Comparison of ENCODE assay signal across 9 cellular contexts in the genomic region with DNA sequence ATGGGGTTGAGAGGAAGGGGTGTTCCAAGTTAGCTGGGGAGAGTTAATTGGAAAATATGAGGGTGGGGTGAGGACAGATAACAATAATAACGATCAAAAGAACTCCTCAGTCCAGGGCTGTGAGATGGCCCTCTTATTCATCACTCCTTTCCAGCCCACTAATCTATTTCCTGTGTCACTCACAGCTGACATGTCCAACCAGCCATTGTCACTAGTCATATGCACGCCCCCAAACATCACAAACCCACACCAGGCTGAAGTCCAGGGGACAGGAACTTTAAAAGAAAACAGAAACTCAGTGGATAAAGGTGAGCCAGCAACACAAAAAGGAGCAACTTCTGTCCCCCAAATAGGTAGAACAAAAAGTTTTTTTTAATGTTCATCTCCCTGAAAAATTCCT. TPM values are rescaled to one million over a fixed set of nuclear protein-coding genes. Genes with fewer than 3 reads are reported as not detected.
DNase-seq lines count a peak whose midpoint lies in the region; ATAC-seq and TF ChIP-seq lines count a peak whose summit lies in the region.
"Had no signal": no experiment of that assay in that cellular context is flagged by ENCODE, and none has a peak within 500 bp of the region (broad histone marks: within the 10 kb centered on the region; RNA-seq: fewer than 3 reads in every experiment).

No MANE protein-coding gene starts in this region.

- no peaks in the 10 kb centered on the region for H3K27me3 Mint-ChIP-seq in Caco-2 (ENCODE audit: insufficient read depth, unreplicated experiment)

- H2BK120ac ChIP-seq in neuronal stem cell (ENCODE audit: low read depth, low read length) = no peak overlapping the region

- TSS peak; percentile 78 for BruUV-seq in Caco-2 (replicated peaks; lab: Mats Ljungman, UMichigan)

- no peak for TF ChIP-seq CTCF in Caco-2 (IDR thresholded peaks at IDR 0.05; ENCODE audit: insufficient read depth in 1 of 2, low read depth in 1 of 2, low read length in 1 of 2, severe bottlenecking in 1 of 2, unreplicated experiment in 1 of 2)
- TF ChIP-seq CTCF in dorsolateral prefrontal cortex (IDR thresholded peaks at IDR 0.05 in 54 of 56, conservative IDR thresholded peaks at IDR 0.05 in 2 of 56; ENCODE audit: low read depth in 1 of 56, partially characterized antibody in 56 of 56) = no peak

- peak overlapping the region; percentile 99 for H3K27ac Mint-ChIP-seq in Caco-2 (ENCODE audit: unreplicated experiment)

- no peak overlapping the region for H3K23ac ChIP-seq in neuronal stem cell (ENCODE audit: low read depth, low read length, poor library complexity)

- H3K4me2 ChIP-seq in neuronal stem cell (ENCODE audit: insufficient read depth, low read length, poor library complexity, severe bottlenecking) = no peak overlapping the region

- no peak overlapping the region for H3K14ac ChIP-seq in neuronal stem cell (ENCODE audit: low read length)

- H3K9me3 Mint-ChIP-seq in Caco-2 (ENCODE audit: unreplicated experiment) = no peaks in the 10 kb centered on the region

- CTCF ChIA-PET in Caco-2 (lab: Charles Lee) = interaction anchor here (2.2 kb wide), 1 partner anchor 20 kb away, joined by 10 read pairs; no protein-coding TSS in a partner anchor

- H4K8ac ChIP-seq in neuronal stem cell (ENCODE audit: low read depth, low read length) = no peak overlapping the region

- H2AK5ac ChIP-seq in neuronal stem cell (ENCODE audit: low read depth, low read length) = no peak overlapping the region

- no peak overlapping the region for H2BK15ac ChIP-seq in neuronal stem cell (ENCODE audit: low read length)

- peaks cover 24% of the 10 kb centered on the region for H3K36me3 Mint-ChIP-seq in Caco-2 (ENCODE audit: insufficient read depth, unreplicated experiment)

- peaks cover 11% of the 10 kb centered on the region for H3K4me1 Mint-ChIP-seq in Caco-2 (ENCODE audit: low read depth, unreplicated experiment)

- no peaks in the 10 kb centered on the region for H3K9me3 ChIP-seq in Caco-2
- H3K9me3 ChIP-seq in neuronal stem cell (replicated peaks in 1 of 2; ENCODE audit: control insufficient read depth in 2 of 2, insufficient read depth in 1 of 2, low read depth in 1 of 2, low read length in 2 of 2) = no peaks in the 10 kb centered on the region

- H3K4me3 Mint-ChIP-seq in Caco-2 (ENCODE audit: unreplicated experiment) = peak overlapping the region; percentile 94

- DNase-seq in Caco-2 (no peak), NAMALWA (ENCODE audit: low spot score) (peak; percentile 42), dorsolateral prefrontal cortex (no peak), neuronal stem cell (ENCODE audit: low spot score) (no peak), pons (ENCODE audit: low spot score) (no peak), ureter (ENCODE audit: low spot score) (no peak)

- no peak overlapping the region for H2BK12ac ChIP-seq in neuronal stem cell (ENCODE audit: low read length)

- no peak for ATAC-seq in GM18502 (IDR thresholded peaks at IDR 0.05; ENCODE audit: poor library complexity, unreplicated experiment)
- no peak for ATAC-seq in GM21737 (IDR thresholded peaks at IDR 0.05; ENCODE audit: unreplicated experiment)

- H2AFZ ChIP-seq in neuronal stem cell (ENCODE audit: low read length) = peak overlapping the region; percentile 86

- H3K4me1 ChIP-seq in Caco-2 = peaks cover 20% of the 10 kb centered on the region
- H3K4me1 ChIP-seq in neuronal stem cell (ENCODE audit: control insufficient read depth in 2 of 2, insufficient read depth in 1 of 2, low read depth in 1 of 2, low read length in 2 of 2) = peaks cover 5% of the 10 kb centered on the region in 2 donors

- POLR2A ChIA-PET in Caco-2 (lab: Charles Lee) = no interaction called here

- H3K27ac ChIP-seq in dorsolateral prefrontal cortex (peak overlapping the region in 6 of 59 donors; percentile 63 to 90 (median 86)), neuronal stem cell (replicated peaks; ENCODE audit: low read length) (no peak overlapping the region)

- no peak overlapping the region for H3K18ac ChIP-seq in neuronal stem cell (ENCODE audit: low read length)

- no peaks in the 10 kb centered on the region; the same call in 1 of the 2 replicates for H3K36me3 ChIP-seq in Caco-2 (ENCODE audit: control insufficient read depth, insufficient read depth, low read length)
- peaks cover 0 to 2% of the 10 kb centered on the region in 2 donors for H3K36me3 ChIP-seq in neuronal stem cell (replicated peaks in 1 of 2; ENCODE audit: control insufficient read depth in 2 of 2, insufficient read depth in 2 of 2, low read length in 2 of 2)

- no CpG with 5 or more reads among the region's 2 CpGs for WGBS in neuronal stem cell (ENCODE audit: extremely low coverage in 2 of 2, insufficient read length in 2 of 2, insufficient replicate concordance in 1 of 2), 2 donors

- no peaks in the 10 kb centered on the region for H3K27me3 ChIP-seq in Caco-2 (replicated peaks; ENCODE audit: control insufficient read depth, insufficient read depth, low read length)
- no peaks in the 10 kb centered on the region for H3K27me3 ChIP-seq in dorsolateral prefrontal cortex
- H3K27me3 ChIP-seq in neuronal stem cell (ENCODE audit: control insufficient read depth in 3 of 3, insufficient read depth in 3 of 3, low read depth in 1 of 3, low read length in 3 of 3) = peaks cover 0 to under 1% (median 0%) of the 10 kb centered on the region in 3 experiments

- H3K79me1 ChIP-seq in neuronal stem cell (ENCODE audit: low read depth, low read length) = no peaks in the 10 kb centered on the region

- intact Hi-C loops in Caco-2 (cut with micrococcal nuclease; ENCODE audit: unreplicated experiment) = no loop called here
- intact Hi-C loops in dorsolateral prefrontal cortex (cut with DNase I) = no loop called here

- no peak overlapping the region for H3K9ac ChIP-seq in neuronal stem cell (ENCODE audit: low read depth, low read length, poor library complexity)

- H3K4me3 ChIP-seq in Caco-2 (ENCODE audit: low read depth, low read length) (peak overlapping the region; percentile 57), dorsolateral prefrontal cortex (peak overlapping the region; percentile 61 to 100 (median 88)), neuronal stem cell (ENCODE audit: low read length in 2 of 2) (peak overlapping the region in 1 of 2 donors; percentile 77)

- H2BK5ac ChIP-seq in neuronal stem cell (ENCODE audit: low read length) = no peak overlapping the region

- no peak overlapping the region for H4K91ac ChIP-seq in neuronal stem cell (ENCODE audit: low read depth, low read length, poor library complexity)

- H3K4ac ChIP-seq in neuronal stem cell (ENCODE audit: low read length) = no peak overlapping the region

RNA-seq across cellular contexts. Expression of a gene that starts 0.9 kb away (rescaled TPM):
- 19.3 and 21.4 TPM in 2 replicates for total RNA-seq in Caco-2 (2022)
- 100 to 1,000 TPM; 146 to 279 (median 206) TPM for total RNA-seq in dorsolateral prefrontal cortex
- 27.1 TPM for polyA plus RNA-seq in neuronal stem cell (2013, experiment 1 of 2)
- polyA plus RNA-seq in neuronal stem cell (2013, experiment 2 of 2) = 26.1 TPM
- total RNA-seq in ureter = 111 TPM

RNA-seq across cellular contexts. Expression of a gene that starts 25.4 kb away (rescaled TPM):
- total RNA-seq in Caco-2 (2022) (not detected in 2 replicates), dorsolateral prefrontal cortex (1 to 10 TPM in 52 of 120 experiments, under 1 TPM in 9, not detected in 59; 0.86 to 3.7 (median 1.4) TPM), ureter (not detected)
- polyA plus RNA-seq in neuronal stem cell (2013, experiment 1 of 2) = 0.35 TPM
- 0.35 TPM for polyA plus RNA-seq in neuronal stem cell (2013, experiment 2 of 2)
- total RNA-seq: H4 had no signal

RNA-seq across cellular contexts. Expression of a gene that starts 50.5 kb away (rescaled TPM):
- total RNA-seq in Caco-2 (2022) (156 and 160 TPM in 2 replicates), dorsolateral prefrontal cortex (100 to 1,000 TPM; 147 to 261 (median 203) TPM), ureter (341 TPM)
- polyA plus RNA-seq in neuronal stem cell (2013, experiment 1 of 2) = 847 TPM
- polyA plus RNA-seq in neuronal stem cell (2013, experiment 2 of 2) = 851 TPM
